34 cellular contexts compared by ENCODE assay signal in genomic region chr2:54289942-54290702, GRCh38. TPM values are rescaled to one million over a fixed set of nuclear protein-coding genes. Genes with fewer than 3 reads are reported as not detected.
DNase-seq lines count a peak whose midpoint lies in the region; FAIRE-seq and TF ChIP-seq lines count a peak whose summit lies in the region.
"Had no signal": no experiment of that assay in that cellular context is flagged by ENCODE, and none has a peak within 500 bp of the region (broad histone marks: within the 10 kb centered on the region; RNA-seq: fewer than 3 reads in every experiment).

No MANE protein-coding gene starts in this region.

- no peak overlapping the region for H4K8ac ChIP-seq in H1 (ENCODE audit: extremely low read depth, insufficient read depth, low read length)

- H2BK15ac ChIP-seq in H1 (ENCODE audit: low read length), result no peak overlapping the region

- intact Hi-C loops in kidney (cut with DNase I), result no loop called here

- H3K27ac ChIP-seq in Karpas-422 (ENCODE audit: low read length) (no peak overlapping the region), H1 (ENCODE audit: low read depth, low read length) (no peak overlapping the region), neural progenitor cell (no peak overlapping the region), kidney (ENCODE audit: low read depth in 2 of 2, low read length in 2 of 2) (no peak overlapping the region)
- H3K27ac ChIP-seq: cardiac muscle cell, ovary had no signal

- no peak overlapping the region for H2BK5ac ChIP-seq in H1 (ENCODE audit: low read depth, low read length)

- no peak overlapping the region for H4K91ac ChIP-seq in H1 (replicated peaks; ENCODE audit: insufficient read length, low read length)

- TF ChIP-seq EP300 in H1 (IDR thresholded peaks at IDR 0.05; ENCODE audit: borderline replicate concordance in 1 of 2, low read depth in 2 of 2, low read length in 2 of 2), result no peak

- H3K9me3 ChIP-seq in ES-I3 (ENCODE audit: control insufficient read depth, insufficient read depth, low read length) (no peaks in the 10 kb centered on the region), Karpas-422 (ENCODE audit: low read length) (no peaks in the 10 kb centered on the region), H1 (ENCODE audit: insufficient read depth in 2 of 2, low read depth in 1 of 2, low read length in 1 of 2) (no peaks in the 10 kb centered on the region), neural progenitor cell (ENCODE audit: low read depth) (no peaks in the 10 kb centered on the region), kidney (ENCODE audit: control insufficient read depth in 1 of 2, low read length in 2 of 2) (no peaks in the 10 kb centered on the region)
- H3K9me3 ChIP-seq: heart left ventricle, MG63, ovary, tibial artery had no signal

- no peak overlapping the region for H3K56ac ChIP-seq in H1 (replicated peaks; ENCODE audit: insufficient read length, low read depth, low read length)

- 54% methylated on average over 28 of the region's 28 CpGs; no CpG with 5 or more reads in 1 of the 2 experiments for WGBS in H1 (ENCODE audit: extremely low coverage in 1 of 2, insufficient coverage in 1 of 2, insufficient read length in 1 of 2, insufficient replicate concordance in 2 of 2, low coverage in 1 of 2, low lambda C conversion rate in 2 of 2, missing lambda C conversion rate in 1 of 2), 2 experiments

- no peak overlapping the region for H3K23ac ChIP-seq in H1 (ENCODE audit: insufficient read length)

- H3K18ac ChIP-seq in H1 (ENCODE audit: extremely low read depth, low read length), result no peak overlapping the region

- H3K14ac ChIP-seq in H1 (ENCODE audit: insufficient read length), result no peak overlapping the region

- H3K27me3 ChIP-seq in Karpas-422 (ENCODE audit: low read length), result no peaks in the 10 kb centered on the region
- peaks cover 10 to 28% (median 24%) of the 10 kb centered on the region in 4 experiments for H3K27me3 ChIP-seq in H1 (replicated peaks in 1 of 4; ENCODE audit: control insufficient read depth in 3 of 4, extremely low read depth in 1 of 4, insufficient read depth in 3 of 4, low read length in 3 of 4)
- peaks cover 35% of the 10 kb centered on the region for H3K27me3 ChIP-seq in neural progenitor cell
- H3K27me3 ChIP-seq: cardiac muscle cell, heart left ventricle, MG63, ovary, tibial artery had no signal

- DNase-seq in Karpas-422 (no peak), H1 (ENCODE audit: low read depth in 1 of 2, low spot score in 2 of 2) (no peak), neural progenitor cell (ENCODE audit: low spot score) (peak; percentile 11), 8988T (no peak), kidney (no peak)
- no peak for DNase-seq in activated CD4-positive, CD25-positive, alpha-beta regulatory T cell (lab: John Stamatoyannopoulos, UW)
- no peak for DNase-seq in activated CD4-positive, alpha-beta T cell treated with anti-CD3 and anti-CD28 coated beads, Interleukin-2, amount 10 ng/mL, durations not matched to agents 7 days and 5 days
- DNase-seq: activated CD4-positive, alpha-beta T cell treated with anti-CD3 and anti-CD28 coated beads for 36 hours; activated CD8-positive, alpha-beta T cell treated with anti-CD3 and anti-CD28 coated beads, Interleukin-2, amount 10 ng/mL, durations not matched to agents 7 days and 5 days; CD4-positive, alpha-beta memory T cell; foreskin fibroblast; heart left ventricle; HFFc6; KG1; mammary epithelial cell; MG63; NCI-H1105; NCI-H2029; NCI-H524 treated with DMSO at 0.1 percent for 48 hours; nephron progenitor cell; ovary; stimulated activated CD4-positive, alpha-beta T cell treated with anti-CD3 and anti-CD28 coated beads, Interleukin-1b, Interleukin-23, amount 100 ng/mL, for 48 hours; T-helper 2 cell; tibial artery had no signal

- peak overlapping the region; percentile 38 for H3K4me2 ChIP-seq in Karpas-422 (ENCODE audit: low read depth, low read length, poor library complexity, severe bottlenecking)
- peak overlapping the region; percentile 26 to 44; a peak in 1 of 4 replicates for H3K4me2 ChIP-seq in H1 (ENCODE audit: insufficient read depth in 1 of 2, low read depth in 2 of 2, low read length in 2 of 2)
- H3K4me2 ChIP-seq in neural progenitor cell, result peak overlapping the region; percentile 73
- H3K4me2 ChIP-seq: smooth muscle cell had no signal

- FAIRE-seq in H1 (lab: Jason Lieb, UNC) (no peak), kidney (lab: Jason Lieb, UNC) (no peak)

- no peaks in the 10 kb centered on the region for H3F3A ChIP-seq in neural progenitor cell (ENCODE audit: low read depth)

- TF ChIP-seq RAD21 in H1 (IDR thresholded peaks at IDR 0.05 in 1 of 2, conservative IDR thresholded peaks at IDR 0.05 in 1 of 2; ENCODE audit: low read depth in 2 of 2, low read length in 2 of 2), result no peak

- no peak overlapping the region for H4K5ac ChIP-seq in H1 (ENCODE audit: insufficient read length, low read depth, low read length)

- CTCF ChIA-PET in H1 (lab: Charles Lee; ENCODE audit: partially characterized antibody), result interaction anchor here (1.2 to 1.6 kb wide), 2 partner anchors 11 kb away, joined by 4 to 8 read pairs; no protein-coding TSS in a partner anchor
- CTCF ChIA-PET in activated CD4-positive, alpha-beta T cell treated with anti-CD3 and anti-CD28 coated beads, Interleukin-2, amount 10 ng/mL, durations not matched to agents 7 days and 5 days (lab: Charles Lee), result no interaction called here

- TF ChIP-seq CTCF in H1 (IDR thresholded peaks at IDR 0.05; ENCODE audit: control extremely low read depth in 1 of 3, insufficient read depth in 1 of 3, low read depth in 1 of 3, low read length in 3 of 3) (no peak), neural progenitor cell (IDR thresholded peaks at IDR 0.05) (no peak), kidney (IDR thresholded peaks at IDR 0.05; ENCODE audit: borderline replicate concordance, extremely low read depth, insufficient read depth) (no peak)

- no peaks in the 10 kb centered on the region for H3K23me2 ChIP-seq in H1 (ENCODE audit: low read depth, low read length)

- no peak overlapping the region for H3K27ac Mint-ChIP-seq in neural progenitor cell
- no peak overlapping the region for H3K27ac Mint-ChIP-seq in activated CD4-positive, alpha-beta T cell treated with anti-CD3 and anti-CD28 coated beads, Interleukin-2, amount 10 ng/mL, durations not matched to agents 7 days and 5 days
- H3K27ac Mint-ChIP-seq: activated CD4-positive, alpha-beta T cell treated with anti-CD3 and anti-CD28 coated beads for 36 hours; activated CD8-positive, alpha-beta T cell treated with anti-CD3 and anti-CD28 coated beads, Interleukin-2, amount 10 ng/mL, durations not matched to agents 7 days and 5 days; activated naive CD4-positive, alpha-beta T cell treated with anti-CD3 and anti-CD28 coated beads, Interleukin-2, amount 50 U/mL, for 72 hours; activated T-helper 2 cell treated with anti-CD3 and anti-CD28 coated beads, Interferon-gamma antibody, Interleukin-2, Interleukin-4, amounts not matched to agents 10 μg/mL and 5 μg/mL and 100 μg/mL, durations not matched to agents 14 hours and 24 hours and 36 hours; CD4-positive, alpha-beta memory T cell; HFFc6; nephron progenitor cell; stimulated activated naive CD8-positive, alpha-beta T cell treated with anti-CD3 and anti-CD28 coated beads, Interleukin-15, Interleukin-2, amounts not matched to agents 100 ng/mL and 50 ng/mL, for 24 hours had no signal

- H3K27me3 Mint-ChIP-seq in neural progenitor cell (ENCODE audit: insufficient read depth, low read depth), result no peaks in the 10 kb centered on the region
- no peaks in the 10 kb centered on the region for H3K27me3 Mint-ChIP-seq in activated CD4-positive, alpha-beta T cell treated with anti-CD3 and anti-CD28 coated beads, Interleukin-2, amount 10 ng/mL, durations not matched to agents 7 days and 5 days
- H3K27me3 Mint-ChIP-seq: activated CD4-positive, alpha-beta T cell treated with anti-CD3 and anti-CD28 coated beads for 36 hours; CD4-positive, alpha-beta memory T cell; stimulated activated naive CD8-positive, alpha-beta T cell treated with anti-CD3 and anti-CD28 coated beads, Interleukin-15, Interleukin-2, amounts not matched to agents 100 ng/mL and 50 ng/mL, for 24 hours had no signal

- no peak overlapping the region for H2BK20ac ChIP-seq in H1 (ENCODE audit: low read length)

- TF ChIP-seq POLR2A in H1 (IDR thresholded peaks at IDR 0.05; ENCODE audit: control extremely low read depth in 1 of 2, low read depth in 2 of 2, low read length in 2 of 2), result no peak

- POLR2A ChIA-PET in H1 (lab: Charles Lee; ENCODE audit: partially characterized antibody), result interaction anchor here (0.6 kb wide), 1 partner anchor 188 kb away, joined by 3 read pairs; no protein-coding TSS in a partner anchor
- POLR2A ChIA-PET in activated CD4-positive, alpha-beta T cell treated with anti-CD3 and anti-CD28 coated beads, Interleukin-2, amount 10 ng/mL, durations not matched to agents 7 days and 5 days (lab: Charles Lee), result no interaction called here

- H3K4me1 ChIP-seq in ES-I3 (ENCODE audit: insufficient read depth, low read length) (peaks cover 12% of the 10 kb centered on the region), Karpas-422 (ENCODE audit: low read length) (peaks cover 23% of the 10 kb centered on the region), H1 (replicated peaks in 1 of 4; ENCODE audit: control insufficient read depth in 3 of 4, insufficient read depth in 4 of 4, low read length in 3 of 4) (peaks cover 0 to 3% (median 1%) of the 10 kb centered on the region in 4 experiments; a peak in 2 of 7 replicates), neural progenitor cell (peaks cover 11% of the 10 kb centered on the region), kidney (ENCODE audit: control insufficient read depth in 1 of 2, insufficient read depth in 1 of 2, low read depth in 1 of 2, low read length in 2 of 2) (no peaks in the 10 kb centered on the region)
- H3K4me1 ChIP-seq: tibial artery had no signal

- H4K20me1 ChIP-seq in Karpas-422 (ENCODE audit: insufficient read depth, low read depth, low read length) (no peaks in the 10 kb centered on the region), H1 (replicated peaks in 1 of 2; ENCODE audit: control insufficient read depth in 1 of 2, insufficient read depth in 2 of 2, low read length in 2 of 2) (no peaks in the 10 kb centered on the region), neural progenitor cell (ENCODE audit: low read depth) (no peaks in the 10 kb centered on the region)

- H3K36me3 Mint-ChIP-seq in neural progenitor cell, result no peaks in the 10 kb centered on the region
- H3K36me3 Mint-ChIP-seq in activated CD4-positive, alpha-beta T cell treated with anti-CD3 and anti-CD28 coated beads, Interleukin-2, amount 10 ng/mL, durations not matched to agents 7 days and 5 days (ENCODE audit: low read depth), result no peaks in the 10 kb centered on the region

- H3K4me3 ChIP-seq in Karpas-422 (ENCODE audit: low read length) (no peak overlapping the region), H1 (ENCODE audit: extremely low read depth in 1 of 4, insufficient read depth in 2 of 4, low read depth in 3 of 4, low read length in 4 of 4) (peak overlapping the region in 1 of 4 experiments; percentile 7; a peak in 2 of 8 replicates), neural progenitor cell (peak overlapping the region; percentile 32), kidney (ENCODE audit: low read length in 2 of 2) (no peak overlapping the region)
- H3K4me3 ChIP-seq: cardiac muscle cell, coronary artery, MG63, ovary, smooth muscle cell had no signal

- no peaks in the 10 kb centered on the region for H3K36me3 ChIP-seq in ES-I3 (ENCODE audit: insufficient read depth, low read length)
- H3K36me3 ChIP-seq in Karpas-422 (ENCODE audit: insufficient read depth, low read length), result no peaks in the 10 kb centered on the region
- H3K36me3 ChIP-seq in H1 (ENCODE audit: control insufficient read depth in 2 of 4, insufficient read depth in 4 of 4, low read length in 3 of 4), result no peaks in the 10 kb centered on the region
- H3K36me3 ChIP-seq in neural progenitor cell, result no peaks in the 10 kb centered on the region
- H3K36me3 ChIP-seq in kidney (ENCODE audit: control insufficient read depth in 1 of 2, insufficient read depth in 2 of 2, low read length in 2 of 2), result no peaks in the 10 kb centered on the region
- H3K36me3 ChIP-seq: cardiac muscle cell, MG63, ovary, tibial artery had no signal

- no peak overlapping the region for H3K4ac ChIP-seq in H1 (replicated peaks; ENCODE audit: insufficient read length, low read depth, low read length)

- H3K4me3 Mint-ChIP-seq in neural progenitor cell, result no peak overlapping the region
- H3K4me3 Mint-ChIP-seq in activated CD4-positive, alpha-beta T cell treated with anti-CD3 and anti-CD28 coated beads, Interleukin-2, amount 10 ng/mL, durations not matched to agents 7 days and 5 days, result no peak overlapping the region
- H3K4me3 Mint-ChIP-seq: activated CD4-positive, alpha-beta T cell treated with anti-CD3 and anti-CD28 coated beads for 36 hours; activated CD8-positive, alpha-beta T cell treated with anti-CD3 and anti-CD28 coated beads, Interleukin-2, amount 10 ng/mL, durations not matched to agents 7 days and 5 days; CD4-positive, alpha-beta memory T cell; HFFc6; nephron progenitor cell; stimulated activated naive CD8-positive, alpha-beta T cell treated with anti-CD3 and anti-CD28 coated beads, Interleukin-15, Interleukin-2, amounts not matched to agents 100 ng/mL and 50 ng/mL, for 24 hours had no signal

- no peaks in the 10 kb centered on the region for H3K4me1 Mint-ChIP-seq in neural progenitor cell
- H3K4me1 Mint-ChIP-seq in activated CD4-positive, alpha-beta T cell treated with anti-CD3 and anti-CD28 coated beads, Interleukin-2, amount 10 ng/mL, durations not matched to agents 7 days and 5 days, result no peaks in the 10 kb centered on the region
- H3K4me1 Mint-ChIP-seq: activated CD4-positive, alpha-beta T cell treated with anti-CD3 and anti-CD28 coated beads for 36 hours; CD4-positive, alpha-beta memory T cell had no signal

- H2AK5ac ChIP-seq in H1 (ENCODE audit: low read depth, low read length), result no peak overlapping the region

- H3K9ac ChIP-seq in ES-I3 (ENCODE audit: low read depth, low read length) (peak overlapping the region; percentile 57; the same call in 1 of the 2 replicates), Karpas-422 (ENCODE audit: low read length) (peak overlapping the region; percentile 12; the same call in 1 of the 2 replicates), H1 (replicated peaks in 1 of 4; ENCODE audit: extremely low read depth in 1 of 4, low read depth in 3 of 4, low read length in 3 of 4) (no peak overlapping the region), neural progenitor cell (no peak overlapping the region), kidney (ENCODE audit: low read length in 2 of 2) (no peak overlapping the region)

- H2AFZ ChIP-seq in Karpas-422 (ENCODE audit: low read length) (no peak overlapping the region), H1 (ENCODE audit: low read length) (no peak overlapping the region), neural progenitor cell (replicated peaks) (peak overlapping the region; percentile 35)

- H2BK12ac ChIP-seq in H1 (ENCODE audit: low read depth, low read length), result no peak overlapping the region

- H2BK120ac ChIP-seq in H1 (replicated peaks; ENCODE audit: low read depth, low read length), result no peak overlapping the region

- no peaks in the 10 kb centered on the region for H3K9me2 ChIP-seq in Karpas-422 (replicated peaks; ENCODE audit: insufficient read depth, low read length)

- H3K79me2 ChIP-seq in Karpas-422 (ENCODE audit: low read length) (no peaks in the 10 kb centered on the region), H1 (ENCODE audit: control insufficient read depth in 1 of 2, insufficient read depth in 2 of 2, low read length in 2 of 2) (no peaks in the 10 kb centered on the region), neural progenitor cell (ENCODE audit: low read depth) (no peaks in the 10 kb centered on the region)

- H3K9me3 Mint-ChIP-seq in neural progenitor cell, result no peaks in the 10 kb centered on the region
- no peaks in the 10 kb centered on the region for H3K9me3 Mint-ChIP-seq in activated CD4-positive, alpha-beta T cell treated with anti-CD3 and anti-CD28 coated beads, Interleukin-2, amount 10 ng/mL, durations not matched to agents 7 days and 5 days
- H3K9me3 Mint-ChIP-seq: activated T-helper 2 cell treated with anti-CD3 and anti-CD28 coated beads, Interferon-gamma antibody, Interleukin-2, Interleukin-4, amounts not matched to agents 10 μg/mL and 5 μg/mL and 100 μg/mL, durations not matched to agents 14 hours and 24 hours and 36 hours; HFFc6; nephron progenitor cell had no signal

- H3K79me1 ChIP-seq in H1 (ENCODE audit: low read depth, low read length), result no peaks in the 10 kb centered on the region

RNA-seq across cellular contexts. Expression of gene TSPYL6, which starts 34.1 kb away (rescaled TPM):
- total RNA-seq in Karpas-422 (2014; rRNA removed; shearing (Covaris generic); ENCODE audit: low replicate concordance), result 0.60 TPM in 1 of 2 replicates, not detected in the other
- not detected in 2 replicates for total RNA-seq in H1 (2021; fragmentation: NEBNext Ultra II Directional; extraction: Animal tissue kit (Norgen Biotek cat#: 25700))
- polyA plus RNA-seq in H1 (2011; rRNA removed) (not detected in 2 replicates), kidney (ENCODE audit: insufficient read depth, low read depth, low replicate concordance) (not detected)
- polyA plus RNA-seq in H1 (2011; cell fraction: cytosol; rRNA removed), result not detected
- not detected for polyA plus RNA-seq in H1 (2011; cell fraction: nucleus; rRNA removed)
- polyA plus RNA-seq in H1 (2012, experiment 1 of 2), result not detected in 4 replicates
- not detected for polyA plus RNA-seq in H1 (2012, experiment 2 of 2)
- not detected for polyA plus RNA-seq in H1 (2013, experiment 1 of 2)
- polyA plus RNA-seq in H1 (2013, experiment 2 of 2), result not detected
- not detected in 2 replicates for polyA minus RNA-seq in H1 (2011; rRNA and poly(A)+ RNA removed)
- not detected for polyA minus RNA-seq in H1 (2011; cell fraction: cytosol; rRNA and poly(A)+ RNA removed)
- polyA minus RNA-seq in H1 (2011; cell fraction: nucleus; rRNA and poly(A)+ RNA removed), result not detected
- total RNA-seq in neural progenitor cell (ENCODE audit: low replicate concordance) (not detected in 2 replicates), kidney (not detected)
- total RNA-seq in activated CD4-positive, alpha-beta T cell treated with anti-CD3 and anti-CD28 coated beads, Interleukin-2, amount 10 ng/mL, durations not matched to agents 7 days and 5 days, result not detected
- total RNA-seq: activated CD4-positive, alpha-beta T cell treated with anti-CD3 and anti-CD28 coated beads for 36 hours; activated CD8-positive, alpha-beta T cell treated with anti-CD3 and anti-CD28 coated beads, Interleukin-2, amount 10 ng/mL, durations not matched to agents 7 days and 5 days; activated naive CD4-positive, alpha-beta T cell treated with anti-CD3 and anti-CD28 coated beads, Interleukin-2, amount 50 U/mL, for 72 hours; activated T-helper 2 cell treated with anti-CD3 and anti-CD28 coated beads, Interferon-gamma antibody, Interleukin-2, Interleukin-4, amounts not matched to agents 10 μg/mL and 5 μg/mL and 100 μg/mL, durations not matched to agents 14 hours and 24 hours and 36 hours; cardiac muscle cell; CD4-positive, alpha-beta memory T cell; Daoy; esophagus mucosa; HFFc6; HT-29; mammary epithelial cell; smooth muscle cell had no signal
- polyA plus RNA-seq: cardiac muscle cell; CD4-positive, alpha-beta memory T cell; mammary epithelial cell; smooth muscle cell had no signal

Comparison
In these comparisons a context has a peak if more than half of its experiments do, and no peak if none do; other contexts are left out.
1. H3K9ac ChIP-seq: peak in ES-I3 (single experiment) and Karpas-422 (single experiment); none in H1 (0 of 4), neural progenitor cell (single experiment) and kidney (0 of 2).
2. Peak in every context shown above with its lines, with median percentiles within 50 percentile points of each other: H3K4me2 ChIP-seq.